Comparison of ENCODE assay signal across 13 cellular contexts in the genomic region with DNA sequence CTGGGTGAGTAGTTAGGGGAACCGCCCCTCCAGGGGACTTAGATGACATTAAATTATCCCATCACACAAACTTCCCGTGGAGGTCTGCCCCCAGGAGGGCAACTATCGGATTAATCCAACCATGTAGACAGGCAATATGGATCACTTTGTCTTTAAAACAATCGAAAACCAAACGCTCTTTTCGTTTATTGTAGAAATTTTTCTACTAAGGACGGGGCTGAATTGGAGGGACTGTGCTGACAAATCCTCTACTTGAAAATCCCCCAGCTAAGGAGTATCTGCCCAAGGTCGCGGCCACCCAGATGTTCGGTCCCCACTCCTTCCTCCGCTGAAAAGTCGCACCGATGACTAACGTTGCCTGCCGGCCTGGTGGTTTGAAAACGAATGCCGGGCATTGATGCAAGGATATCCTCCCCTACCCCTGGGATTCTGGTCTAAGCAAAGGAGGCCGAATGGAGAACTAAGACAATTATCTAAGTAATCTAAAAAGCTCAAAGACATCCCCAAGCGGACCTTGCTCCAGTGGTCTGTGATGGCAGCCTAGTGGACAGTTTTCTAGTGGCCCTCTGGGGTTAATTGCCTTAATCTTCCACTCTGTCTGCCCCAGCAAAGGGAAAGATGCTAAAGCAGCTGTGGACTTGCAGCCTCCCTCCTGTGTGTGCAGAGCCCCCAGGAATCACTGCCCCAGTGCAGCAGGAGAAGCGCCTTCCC. TPM values are rescaled to one million over a fixed set of nuclear protein-coding genes. Genes with fewer than 3 reads are reported as not detected.
DNase-seq lines count a peak whose midpoint lies in the region; ATAC-seq and TF ChIP-seq lines count a peak whose summit lies in the region.
"Had no signal": no experiment of that assay in that cellular context is flagged by ENCODE, and none has a peak within 500 bp of the region (broad histone marks: within the 10 kb centered on the region; RNA-seq: fewer than 3 reads in every experiment).

No MANE protein-coding gene starts in this region.

- no peaks in the 10 kb centered on the region for H3K79me2 ChIP-seq in GM23338 (replicated peaks; ENCODE audit: insufficient read depth)

- H3K4me1 ChIP-seq in CD8-positive, alpha-beta T cell (ENCODE audit: insufficient read depth, low read length): peaks cover 48% of the 10 kb centered on the region
- H3K4me1 ChIP-seq in GM23338 (ENCODE audit: insufficient read depth): peaks cover 26% of the 10 kb centered on the region

- no peak for ATAC-seq in CD8-positive, alpha-beta T cell
- ATAC-seq in GM23338: no peak
- ATAC-seq in natural killer cell treated with Interleukin-12 subunit alpha and Interleukin-12 subunit beta and Interleukin-15 and Interleukin-18, amount 100 ng/mL, for 72 hours: no peak
- no peak for ATAC-seq in Right ventricle myocardium inferior
- ATAC-seq: activated CD8-positive, alpha-beta memory T cell treated with anti-CD3 and anti-CD28 coated beads, Interleukin-2, amount 10 ng/mL, durations not matched to agents 7 days and 5 days had no signal

- H4K20me1 ChIP-seq in GM23338 (replicated peaks; ENCODE audit: insufficient read depth): peaks cover 4% of the 10 kb centered on the region; the same call in 1 of the 2 replicates

- intact Hi-C loops in CD8-positive, alpha-beta T cell (cut with DNase I, micrococcal nuclease): loop anchor here (2.0 kb wide), 2 partner anchors 843 to 1145 kb away; a partner anchor contains a TSS
- intact Hi-C loops in Right ventricle myocardium inferior (cut with DNase I): loop anchor here (2.0 kb wide), 4 partner anchors 499 to 1029 kb away; no protein-coding TSS in a partner anchor

- no peak for TF ChIP-seq CTCF in CD8-positive, alpha-beta T cell (IDR thresholded peaks at IDR 0.05)
- TF ChIP-seq CTCF in GM23338 (conservative IDR thresholded peaks at IDR 0.05; ENCODE audit: low read depth in 2 of 2) (no peak), brain microvascular endothelial cell (IDR thresholded peaks at IDR 0.05; ENCODE audit: low read depth, low read length, missing control alignments) (peak; percentile 1)

- peaks cover 47% of the 10 kb centered on the region for H3K27me3 ChIP-seq in CD8-positive, alpha-beta T cell (ENCODE audit: insufficient read depth, low read length)
- H3K27me3 ChIP-seq in GM23338 (ENCODE audit: insufficient read depth): peaks cover 90% of the 10 kb centered on the region
- peaks cover 60% of the 10 kb centered on the region for H3K27me3 ChIP-seq in brain microvascular endothelial cell (replicated peaks)
- H3K27me3 ChIP-seq: SJSA1 had no signal

- no peak overlapping the region for H3K27ac ChIP-seq in CD8-positive, alpha-beta T cell (ENCODE audit: low read depth, low read length)
- H3K27ac ChIP-seq in GM23338 (ENCODE audit: low read depth) (no peak overlapping the region), brain microvascular endothelial cell (no peak overlapping the region)
- H3K27ac ChIP-seq: SJSA1, upper lobe of right lung had no signal

- H2AFZ ChIP-seq in GM23338: no peak overlapping the region

- CTCF ChIA-PET in CD8-positive, alpha-beta T cell (lab: Charles Lee): interaction anchor here (0.7 to 4.6 kb wide), 11 partner anchors 9 to 1028 kb away, joined by 3 to 38 read pairs (median 3); no protein-coding TSS in a partner anchor

- DNase-seq in CD8-positive, alpha-beta T cell: no peak
- DNase-seq in GM23338 (ENCODE audit: low spot score) (peak; percentile 43), brain microvascular endothelial cell (no peak), Right ventricle myocardium inferior (ENCODE audit: missing footprints) (no peak), activated gamma-delta T cell treated with Interleukin-2 at 50 U/mL for 16 hours (no peak), OCI-M1 (lab: John Stamatoyannopoulos, UW) (no peak)
- no peak for DNase-seq in natural killer cell treated with Interleukin-12 subunit alpha and Interleukin-12 subunit beta and Interleukin-15 and Interleukin-18, amount 100 ng/mL, for 72 hours (ENCODE audit: low spot score)
- no peak for DNase-seq in activated CD8-positive, alpha-beta memory T cell treated with anti-CD3 and anti-CD28 coated beads, Interleukin-2, amount 50 U/mL, for 48 hours
- DNase-seq: activated CD8-positive, alpha-beta memory T cell treated with anti-CD3 and anti-CD28 coated beads, Interleukin-2, amount 10 ng/mL, durations not matched to agents 7 days and 5 days; NCI-H446 treated with DMSO at 0.1 percent for 48 hours; stimulated activated CD4-positive, alpha-beta T cell treated with anti-CD3 and anti-CD28 coated beads, Interleukin-4, amount 100 ng/mL, for 24 hours; upper lobe of right lung had no signal

- H3K9me3 ChIP-seq in CD8-positive, alpha-beta T cell (ENCODE audit: low read length): no peaks in the 10 kb centered on the region
- H3K9me3 ChIP-seq: upper lobe of right lung had no signal

- H3K4me1 Mint-ChIP-seq in CD8-positive, alpha-beta T cell (ENCODE audit: low read depth): peaks cover 40% of the 10 kb centered on the region
- peaks cover 37% of the 10 kb centered on the region for H3K4me1 Mint-ChIP-seq in GM23338
- peaks cover 30% of the 10 kb centered on the region in 2 donors for H3K4me1 Mint-ChIP-seq in natural killer cell treated with Interleukin-12 subunit alpha and Interleukin-12 subunit beta and Interleukin-15 and Interleukin-18, amount 100 ng/mL, for 72 hours (ENCODE audit: low read depth in 2 of 2)

- H3F3A ChIP-seq in GM23338 (replicated peaks; ENCODE audit: low read depth): peaks cover 7% of the 10 kb centered on the region; the same call in 1 of the 2 replicates

- H3K9me2 ChIP-seq in GM23338 (ENCODE audit: insufficient read depth): no peaks in the 10 kb centered on the region

- in situ Hi-C loops in brain microvascular endothelial cell (cut with HindIII; ENCODE audit: low pct_ligation_motif_present, low sequenced_read_pairs): loop anchor here (25.0 kb wide), 2 partner anchors 506 to 756 kb away; no protein-coding TSS in a partner anchor

- H3K36me3 Mint-ChIP-seq in CD8-positive, alpha-beta T cell: no peaks in the 10 kb centered on the region
- H3K36me3 Mint-ChIP-seq in GM23338 (ENCODE audit: low read depth): no peaks in the 10 kb centered on the region; the same call in 2 of the 3 replicates
- peaks cover 4% of the 10 kb centered on the region for H3K36me3 Mint-ChIP-seq in natural killer cell treated with Interleukin-12 subunit alpha and Interleukin-12 subunit beta and Interleukin-15 and Interleukin-18, amount 100 ng/mL, for 72 hours
- H3K36me3 Mint-ChIP-seq: activated CD8-positive, alpha-beta memory T cell treated with anti-CD3 and anti-CD28 coated beads, Interleukin-2, amount 10 ng/mL, durations not matched to agents 7 days and 5 days had no signal

- no peaks in the 10 kb centered on the region for H3K36me3 ChIP-seq in CD8-positive, alpha-beta T cell (ENCODE audit: insufficient read depth, low read length)
- H3K36me3 ChIP-seq in GM23338 (ENCODE audit: insufficient read depth) (no peaks in the 10 kb centered on the region), brain microvascular endothelial cell (replicated peaks) (no peaks in the 10 kb centered on the region)
- H3K36me3 ChIP-seq: upper lobe of right lung had no signal

- H3K4me3 Mint-ChIP-seq in CD8-positive, alpha-beta T cell: peak overlapping the region; percentile 61
- H3K4me3 Mint-ChIP-seq in GM23338: peak overlapping the region; percentile 64
- H3K4me3 Mint-ChIP-seq in natural killer cell treated with Interleukin-12 subunit alpha and Interleukin-12 subunit beta and Interleukin-15 and Interleukin-18, amount 100 ng/mL, for 72 hours: peak overlapping the region; percentile 15
- H3K4me3 Mint-ChIP-seq: activated CD8-positive, alpha-beta memory T cell treated with anti-CD3 and anti-CD28 coated beads, Interleukin-2, amount 10 ng/mL, durations not matched to agents 7 days and 5 days had no signal

- POLR2A ChIA-PET in CD8-positive, alpha-beta T cell (lab: Charles Lee): no interaction called here

- H3K4me3 ChIP-seq in CD8-positive, alpha-beta T cell (ENCODE audit: low read depth, low read length): no peak overlapping the region
- H3K4me3 ChIP-seq in GM23338: peak overlapping the region; percentile 53
- no peak overlapping the region for H3K4me3 ChIP-seq in brain microvascular endothelial cell (ENCODE audit: low read depth, low read length)
- H3K4me3 ChIP-seq: SJSA1 had no signal

- H3K27ac Mint-ChIP-seq in CD8-positive, alpha-beta T cell: no peak overlapping the region
- H3K27ac Mint-ChIP-seq in GM23338: no peak overlapping the region
- H3K27ac Mint-ChIP-seq in natural killer cell treated with Interleukin-12 subunit alpha and Interleukin-12 subunit beta and Interleukin-15 and Interleukin-18, amount 100 ng/mL, for 72 hours: no peak overlapping the region
- H3K27ac Mint-ChIP-seq: activated CD8-positive, alpha-beta memory T cell treated with anti-CD3 and anti-CD28 coated beads, Interleukin-2, amount 10 ng/mL, durations not matched to agents 7 days and 5 days had no signal

- H3K4me2 ChIP-seq in GM23338: peak overlapping the region; percentile 83

- H3K27me3 Mint-ChIP-seq in CD8-positive, alpha-beta T cell (ENCODE audit: low read depth): peaks cover 64% of the 10 kb centered on the region
- H3K27me3 Mint-ChIP-seq in GM23338 (ENCODE audit: insufficient read depth, low read depth, poor library complexity): peaks cover 83% of the 10 kb centered on the region
- peaks cover 52 to 61% of the 10 kb centered on the region in 2 donors for H3K27me3 Mint-ChIP-seq in natural killer cell treated with Interleukin-12 subunit alpha and Interleukin-12 subunit beta and Interleukin-15 and Interleukin-18, amount 100 ng/mL, for 72 hours

- no peaks in the 10 kb centered on the region for H3K9me3 Mint-ChIP-seq in CD8-positive, alpha-beta T cell
- peaks cover 2% of the 10 kb centered on the region; the same call in 1 of the 3 replicates for H3K9me3 Mint-ChIP-seq in GM23338
- H3K9me3 Mint-ChIP-seq in natural killer cell treated with Interleukin-12 subunit alpha and Interleukin-12 subunit beta and Interleukin-15 and Interleukin-18, amount 100 ng/mL, for 72 hours: no peaks in the 10 kb centered on the region

TF ChIP-seq in GM23338, 12 proteins besides CTCF, POLR2A, EP300 and RAD21 (continues in another document):
- TF ChIP-seq, protein P1, sequence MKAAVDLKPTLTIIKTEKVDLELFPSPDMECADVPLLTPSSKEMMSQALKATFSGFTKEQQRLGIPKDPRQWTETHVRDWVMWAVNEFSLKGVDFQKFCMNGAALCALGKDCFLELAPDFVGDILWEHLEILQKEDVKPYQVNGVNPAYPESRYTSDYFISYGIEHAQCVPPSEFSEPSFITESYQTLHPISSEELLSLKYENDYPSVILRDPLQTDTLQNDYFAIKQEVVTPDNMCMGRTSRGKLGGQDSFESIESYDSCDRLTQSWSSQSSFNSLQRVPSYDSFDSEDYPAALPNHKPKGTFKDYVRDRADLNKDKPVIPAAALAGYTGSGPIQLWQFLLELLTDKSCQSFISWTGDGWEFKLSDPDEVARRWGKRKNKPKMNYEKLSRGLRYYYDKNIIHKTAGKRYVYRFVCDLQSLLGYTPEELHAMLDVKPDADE (IDR thresholded peaks at IDR 0.05): no peak
- peak; percentile 48 for TF ChIP-seq EZH2 (IDR thresholded peaks at IDR 0.05; ENCODE audit: low read depth, unreplicated experiment)

RNA-seq across cellular contexts. Expression of a gene that starts 3.7 kb away (rescaled TPM):
- total RNA-seq in CD8-positive, alpha-beta T cell: not detected
- 0.10 and 0.27 TPM in 2 replicates for total RNA-seq in GM23338 (2014; rRNA removed; shearing (Covaris generic))
- 0.13 and 0.21 TPM in 2 replicates for polyA plus RNA-seq in GM23338 (2016; fragmentation: Nextera tagmentation; extraction: Ambion mirVana)
- under 1 TPM; 0.36 to 0.57 TPM for total RNA-seq in natural killer cell treated with Interleukin-12 subunit alpha and Interleukin-12 subunit beta and Interleukin-15 and Interleukin-18, amount 100 ng/mL, for 72 hours
- 2.7 TPM for total RNA-seq in Right ventricle myocardium inferior
